Comparison of ENCODE assay signal across 9 cellular contexts in genomic region chr3:143002083-143002712, GRCh38. TPM values are rescaled to one million over a fixed set of nuclear protein-coding genes. Genes with fewer than 3 reads are reported as not detected.
DNase-seq lines count a peak whose midpoint lies in the region; ATAC-seq and TF ChIP-seq lines count a peak whose summit lies in the region.
"Had no signal": no experiment of that assay in that cellular context is flagged by ENCODE, and none has a peak within 500 bp of the region (broad histone marks: within the 10 kb centered on the region; RNA-seq: fewer than 3 reads in every experiment).

No MANE protein-coding gene starts in this region.

- intact Hi-C loops in stomach (cut with DNase I; ENCODE audit: low total_unique reads) = no loop called here

- H3K4me1 ChIP-seq in stomach = peaks cover 11 to 67% (median 57%) of the 10 kb centered on the region in 4 donors

- TF ChIP-seq EP300 in stomach (IDR thresholded peaks at IDR 0.05) = no peak

- DNase-seq in AG04450 (ENCODE audit: low read depth, low spot score) (no peak), NOMO-1 (lab: John Stamatoyannopoulos, UW; ENCODE audit: unreplicated experiment in 2 of 2) (peak; percentile 58 to 78), amniotic epithelial cell (ENCODE audit: low read depth) (peak; percentile 52), kidney glomerular epithelial cell (lab: John Stamatoyannopoulos, UW) (peak; percentile 33), stomach (no peak), GM19238 (ENCODE audit: insufficient read length, low spot score) (no peak)

- no peaks in the 10 kb centered on the region for H3K27me3 ChIP-seq in AG04450 (ENCODE audit: control insufficient read depth, insufficient read depth, low read length)
- no peaks in the 10 kb centered on the region for H3K27me3 ChIP-seq in stomach

- no peaks in the 10 kb centered on the region for H3K36me3 ChIP-seq in stomach

- H3K9me3 ChIP-seq in AG04450 (ENCODE audit: control insufficient read depth, insufficient read depth, low read length) = no peaks in the 10 kb centered on the region; the same call in 1 of the 2 replicates
- H3K9me3 ChIP-seq in stomach = no peaks in the 10 kb centered on the region

- H3K4me3 ChIP-seq in AG04450 (ENCODE audit: low read depth, low read length) = peak overlapping the region; percentile 96
- H3K4me3 ChIP-seq in stomach = peak overlapping the region; percentile 75 to 100 (median 90)

- 0 to 1% (median 0%) methylated on average over 19 of the region's 19 CpGs for WGBS in stomach, 5 donors

- TF ChIP-seq CTCF in AG04450 (IDR thresholded peaks at IDR 0.05; ENCODE audit: low read depth, low read length) (no peak), stomach (IDR thresholded peaks at IDR 0.05) (no peak)

- ATAC-seq in GM18502 (IDR thresholded peaks at IDR 0.05; ENCODE audit: poor library complexity, unreplicated experiment) (peak; percentile 44), HG02943 (IDR thresholded peaks at IDR 0.05; ENCODE audit: low read depth, unreplicated experiment) (peak; percentile 13)

- CTCF ChIA-PET in AG04450 (lab: Charles Lee) = interaction anchor here (0.5 to 3.8 kb wide), 7 partner anchors 11 to 415 kb away, joined by 3 to 18 read pairs (median 5); no protein-coding TSS in a partner anchor

- H3K27ac ChIP-seq in AG04450 (ENCODE audit: low read depth, low read length) = peak overlapping the region; percentile 97
- H3K27ac ChIP-seq in stomach = peak overlapping the region; percentile 86 to 95 (median 95)

- POLR2A ChIA-PET in AG04450 (lab: Yijun Ruan, JAX) = interaction anchor here (1.0 to 2.6 kb wide), 5 partner anchors 38 to 969 kb away, joined by 3 to 9 read pairs (median 6); partner anchors contain the start of genes ATR and DIPK2A

- TF ChIP-seq POLR2A in stomach (IDR thresholded peaks at IDR 0.05) = no peak

RNA-seq across cellular contexts. Expression of gene U2SURP, which starts 0.8 kb away (rescaled TPM):
- polyA plus RNA-seq in AG04450 (2011; rRNA removed) = 51.3 and 71.9 TPM in 2 replicates
- 58.6 and 74.1 TPM in 2 replicates for polyA minus RNA-seq in AG04450 (2011; rRNA and poly(A)+ RNA removed)
- 100 to 1,000 TPM in 2 of 5 donors, 10 to 100 TPM in 3; 50.4 to 156 (median 96.5) TPM for total RNA-seq in stomach
- polyA plus RNA-seq in stomach = 10 to 100 TPM; 12.8 to 27.6 (median 16.6) TPM

RNA-seq across cellular contexts. Expression of gene PAQR9, which starts 38.7 kb away (rescaled TPM):
- polyA plus RNA-seq in AG04450 (2011; rRNA removed) (not detected in 2 replicates), stomach (not detected)
- not detected in 2 replicates for polyA minus RNA-seq in AG04450 (2011; rRNA and poly(A)+ RNA removed)
- total RNA-seq in stomach = not detected
- total RNA-seq: subcutaneous adipose tissue had no signal

Comparison
In these comparisons a context has a peak if more than half of its experiments do, and no peak if none do; other contexts are left out.
1. DNase-seq: peak in NOMO-1 (2 of 2), amniotic epithelial cell (single experiment) and kidney glomerular epithelial cell (single experiment); none in AG04450 (single experiment), stomach (single experiment) and GM19238 (single experiment).